In the genomic region with DNA sequence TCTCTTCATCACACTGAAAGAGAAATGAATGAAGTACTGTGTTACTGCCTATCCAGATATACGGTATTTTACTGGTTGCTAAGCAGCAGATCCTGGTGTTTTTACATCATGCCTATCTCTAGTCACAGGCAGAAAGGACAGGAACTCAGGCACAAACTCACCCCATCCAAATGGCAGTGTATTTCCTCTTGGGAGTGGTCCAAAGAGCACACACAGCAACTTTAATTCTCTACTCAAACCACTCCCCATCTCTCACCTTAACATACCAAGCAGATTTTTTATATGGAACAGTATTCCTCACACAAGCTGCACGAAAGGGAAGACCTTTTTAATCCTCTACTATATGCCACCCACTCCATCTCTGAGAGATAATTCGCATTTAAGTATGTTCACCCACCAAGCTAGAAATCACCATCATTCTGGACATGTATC, we compare ENCODE assay signal across 9 cellular contexts. TPM values are rescaled to one million over a fixed set of nuclear protein-coding genes. Genes with fewer than 3 reads are reported as not detected.
DNase-seq lines count a peak whose midpoint lies in the region; ATAC-seq and TF ChIP-seq lines count a peak whose summit lies in the region.
"Had no signal": no experiment of that assay in that cellular context is flagged by ENCODE, and none has a peak within 500 bp of the region (broad histone marks: within the 10 kb centered on the region; RNA-seq: fewer than 3 reads in every experiment).

No MANE protein-coding gene starts in this region.

- no peaks in the 10 kb centered on the region for H3K27me3 Mint-ChIP-seq in osteocyte (ENCODE audit: unreplicated experiment)

- no peak for TF ChIP-seq CTCF in fibroblast of the aortic adventitia (IDR thresholded peaks at IDR 0.05; ENCODE audit: insufficient read depth, low read length)
- no peak for TF ChIP-seq CTCF in osteocyte (IDR thresholded peaks at IDR 0.05)

- no peak overlapping the region for H3K4me3 Mint-ChIP-seq in osteocyte (ENCODE audit: unreplicated experiment)

- H3K4me1 Mint-ChIP-seq in osteocyte (ENCODE audit: unreplicated experiment): peaks cover 26% of the 10 kb centered on the region

- peaks cover 4% of the 10 kb centered on the region for H3K36me3 Mint-ChIP-seq in osteocyte (ENCODE audit: unreplicated experiment)

- no peaks in the 10 kb centered on the region for H3K9me3 Mint-ChIP-seq in osteocyte (ENCODE audit: unreplicated experiment)

- ATAC-seq in HG02571 (IDR thresholded peaks at IDR 0.05; ENCODE audit: unreplicated experiment) (no peak), GM18505 (IDR thresholded peaks at IDR 0.05; ENCODE audit: unreplicated experiment) (no peak)

- DNase-seq in DMS153 treated with DMSO at 0.1 percent for 48 hours (lab: John Stamatoyannopoulos, UW; ENCODE audit: unreplicated experiment) (peak; percentile 93), SW 1271 (lab: John Stamatoyannopoulos, UW) (peak; percentile 14 to 77), fibroblast of the aortic adventitia (ENCODE audit: low read depth) (peak; percentile 49), osteocyte (ENCODE audit: extremely low spot score, unreplicated experiment) (no peak), germinal center (ENCODE audit: low spot score) (no peak)
- DNase-seq in stimulated activated CD4-positive, alpha-beta T cell treated with anti-CD3 and anti-CD28 coated beads, Interleukin-4, amount 100 ng/mL, for 1 hour: no peak
- DNase-seq: spleen had no signal

- no peak for TF ChIP-seq POLR2A in GM18505 (IDR thresholded peaks at IDR 0.05; ENCODE audit: borderline replicate concordance, extremely low read depth, insufficient read depth, insufficient read length)

- H3K27ac Mint-ChIP-seq in osteocyte (ENCODE audit: unreplicated experiment): peak overlapping the region; percentile 95

- H3K4me3 ChIP-seq in fibroblast of the aortic adventitia (ENCODE audit: low read depth, low read length): no peak overlapping the region
- H3K4me3 ChIP-seq: spleen had no signal

RNA-seq across cellular contexts. Expression of a gene that starts 27.3 kb away (rescaled TPM):
- 58.6 and 80.6 TPM in 2 replicates for total RNA-seq in fibroblast of the aortic adventitia (ENCODE audit: low replicate concordance)
- total RNA-seq in osteocyte: 81.9 and 83.9 TPM in 2 replicates

Comparison
In these comparisons a context has a peak if more than half of its experiments do, and no peak if none do; other contexts are left out.
1. DNase-seq: peak in DMS153 treated with DMSO at 0.1 percent for 48 hours (single experiment), SW 1271 (2 of 2) and fibroblast of the aortic adventitia (single experiment); none in osteocyte (single experiment), stimulated activated CD4-positive, alpha-beta T cell treated with anti-CD3 and anti-CD28 coated beads, Interleukin-4, amount 100 ng/mL, for 1 hour (single experiment) and germinal center (single experiment).